Comparison of ENCODE assay signal across 20 cellular contexts in the genomic region with DNA sequence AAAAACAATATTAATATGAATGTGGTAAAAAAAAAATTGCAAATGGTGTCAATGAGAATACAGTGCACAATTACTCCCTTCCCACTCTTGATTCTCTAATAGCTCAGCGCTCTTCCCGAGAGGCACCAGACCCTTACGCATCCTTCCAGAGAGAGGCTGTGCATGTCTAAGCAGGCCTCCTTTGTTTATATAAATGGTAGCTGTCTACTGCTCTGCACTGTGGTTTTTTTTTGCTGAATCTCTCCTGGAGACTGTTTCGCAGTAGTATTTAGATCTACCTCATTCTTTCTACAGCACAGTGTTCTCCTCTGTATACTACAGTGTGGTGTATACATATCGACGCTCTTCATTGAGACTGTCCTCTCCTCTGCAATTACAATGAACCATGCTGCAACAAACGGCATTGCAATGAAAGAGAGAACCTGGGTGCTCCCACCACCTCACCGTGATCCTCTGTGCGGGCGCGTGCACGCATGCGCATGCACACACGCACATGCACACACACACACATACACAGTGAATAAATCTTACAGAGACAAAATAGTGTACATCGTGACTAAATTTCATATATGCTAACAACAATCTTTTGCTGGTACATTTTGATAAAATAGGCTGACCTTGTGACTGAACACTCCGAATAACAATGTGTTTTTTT. TPM values are rescaled to one million over a fixed set of nuclear protein-coding genes. Genes with fewer than 3 reads are reported as not detected.
DNase-seq lines count a peak whose midpoint lies in the region.
"Had no signal": no experiment of that assay in that cellular context is flagged by ENCODE, and none has a peak within 500 bp of the region (broad histone marks: within the 10 kb centered on the region; RNA-seq: fewer than 3 reads in every experiment).

No MANE protein-coding gene starts in this region.

- DNase-seq in NCI-H510A treated with DMSO at 0.1 percent for 48 hours (lab: John Stamatoyannopoulos, UW) = peak; percentile 42
- no peak for DNase-seq in NCI-H510A (lab: John Stamatoyannopoulos, UW)
- DNase-seq in astrocyte of the hippocampus (ENCODE audit: low read depth, low spot score) = peak; percentile 49
- no peak for DNase-seq in stimulated activated CD4-positive, alpha-beta T cell treated with anti-CD3 and anti-CD28 coated beads, Interleukin-4, amount 100 ng/mL, for 4 hours
- no peak for DNase-seq in HT-29 (ENCODE audit: low spot score)
- no peak for DNase-seq in NCI-H524 treated with DMSO at 0.1 percent for 48 hours (lab: John Stamatoyannopoulos, UW)
- no peak for DNase-seq in NK-92 (lab: John Stamatoyannopoulos, UW; ENCODE audit: unreplicated experiment)
- DNase-seq: activated CD4-positive, alpha-beta T cell treated with anti-CD3 and anti-CD28 coated beads for 48 hours; activated gamma-delta T cell; C1 segment of cervical spinal cord; effector CD8-positive, alpha-beta T cell; heart left ventricle; immature natural killer cell; NCI-H526 treated with DMSO at 0.1 percent for 48 hours; pancreas; Right ventricle myocardium superior; stimulated activated CD4-positive, alpha-beta T cell treated with anti-CD3 and anti-CD28 coated beads, Interleukin-2, amount 100 ng/mL, for 48 hours had no signal

- H3K4me3 ChIP-seq in mesodermal cell (ENCODE audit: extremely low read depth, insufficient read depth, low read length, poor library complexity, severe bottlenecking) = no peak overlapping the region
- H3K4me3 ChIP-seq: GM12878, heart left ventricle, pancreas, skin epidermis had no signal

- WGBS in mesodermal cell (ENCODE audit: insufficient coverage in 2 of 2), 2 experiments = 94% methylated on average over 4 to 10 of the region's 16 CpGs

- peaks cover 39% of the 10 kb centered on the region for H3K36me3 ChIP-seq in mesodermal cell (ENCODE audit: control insufficient read depth, insufficient read depth, low read length)
- H3K36me3 ChIP-seq: pancreas had no signal

- peaks cover 25% of the 10 kb centered on the region for H3K4me1 ChIP-seq in mesodermal cell (ENCODE audit: control insufficient read depth, insufficient read depth, low read length, poor library complexity, severe bottlenecking)
- H3K4me1 ChIP-seq: pancreas had no signal

- H3K9me3 ChIP-seq in mesodermal cell (ENCODE audit: control insufficient read depth, low read length) = no peaks in the 10 kb centered on the region
- H3K9me3 ChIP-seq: heart left ventricle, pancreas had no signal

- H3K27ac ChIP-seq in mesodermal cell (ENCODE audit: low read depth, low read length, severe bottlenecking) = peak overlapping the region; percentile 1
- H3K27ac ChIP-seq: heart left ventricle, pancreas had no signal

RNA-seq across cellular contexts. Expression of a gene that starts 19.4 kb away (rescaled TPM):
- 121 TPM for polyA plus RNA-seq in mesodermal cell (2013, experiment 1 of 2)
- polyA plus RNA-seq in mesodermal cell (2013, experiment 2 of 2) = 140 TPM
- total RNA-seq in HT-29 (2014; rRNA removed; shearing (Covaris generic)) = 25.6 and 37.9 TPM in 2 replicates
- polyA plus RNA-seq: immature natural killer cell had no signal

RNA-seq across cellular contexts. Expression of a gene that starts 19.8 kb away (rescaled TPM):
- polyA plus RNA-seq in mesodermal cell (2013, experiment 1 of 2) = 10.7 TPM
- 11.1 TPM for polyA plus RNA-seq in mesodermal cell (2013, experiment 2 of 2)
- total RNA-seq in HT-29 (2014; rRNA removed; shearing (Covaris generic)) = 51.6 and 56.5 TPM in 2 replicates

Comparison
In these comparisons a context has a peak if more than half of its experiments do, and no peak if none do; other contexts are left out.
1. DNase-seq: peak in NCI-H510A treated with DMSO at 0.1 percent for 48 hours (single experiment) and astrocyte of the hippocampus (single experiment); none in NCI-H510A (single experiment), stimulated activated CD4-positive, alpha-beta T cell treated with anti-CD3 and anti-CD28 coated beads, Interleukin-4, amount 100 ng/mL, for 4 hours (0 of 2), HT-29 (single experiment), NCI-H524 treated with DMSO at 0.1 percent for 48 hours (single experiment) and NK-92 (single experiment).